In genomic region chr9:89668216-89668867, GRCh38 we compare ENCODE assay signal across 17 cellular contexts.
DNase-seq lines count a peak whose midpoint lies in the region; ATAC-seq and TF ChIP-seq lines count a peak whose summit lies in the region.
"Had no signal": no experiment of that assay in that cellular context is flagged by ENCODE, and none has a peak within 500 bp of the region (broad histone marks: within the 10 kb centered on the region; RNA-seq: fewer than 3 reads in every experiment).

No MANE protein-coding gene starts in this region.

- H3K4me2 ChIP-seq in mesendoderm (ENCODE audit: low read length) = no peak overlapping the region

- H3K36me3 ChIP-seq in left lung (no peaks in the 10 kb centered on the region), thyroid gland (no peaks in the 10 kb centered on the region), mesendoderm (ENCODE audit: control insufficient read depth, insufficient read depth, low read length) (no peaks in the 10 kb centered on the region), heart left ventricle (no peaks in the 10 kb centered on the region)
- H3K36me3 ChIP-seq: thoracic aorta had no signal

- ATAC-seq in left lung (peak; percentile 22), heart left ventricle (no peak)
- ATAC-seq: activated T-cell treated with anti-CD3 and anti-CD28 coated beads, Interleukin-2, amount 50 U/mL, for 4 hours; WTC11 had no signal

- H3K4me1 ChIP-seq in left lung (peaks cover 4 to 24% of the 10 kb centered on the region in 2 donors), thyroid gland (peaks cover 73 to 77% of the 10 kb centered on the region in 2 donors), mesendoderm (ENCODE audit: control insufficient read depth, low read depth, low read length) (no peaks in the 10 kb centered on the region), heart left ventricle (peaks cover 0 to 6% (median 0%) of the 10 kb centered on the region in 12 donors)

- H4K5ac ChIP-seq in mesendoderm (ENCODE audit: low read length) = no peak overlapping the region

- no peak overlapping the region for H3K4me3 ChIP-seq in left lung
- H3K4me3 ChIP-seq in thyroid gland (replicated peaks in 1 of 3) = no peak overlapping the region
- no peak overlapping the region for H3K4me3 ChIP-seq in mesendoderm (ENCODE audit: low read length)
- H3K4me3 ChIP-seq in heart left ventricle = no peak overlapping the region
- H3K4me3 ChIP-seq: skin epidermis, thoracic aorta had no signal

- no peak overlapping the region for H3K9ac ChIP-seq in mesendoderm (ENCODE audit: low read length)

- WGBS in thyroid gland, 2 donors = 47 to 56% methylated on average over 8 of the region's 8 CpGs
- no CpG with 5 or more reads among the region's 8 CpGs for WGBS in mesendoderm (ENCODE audit: extremely low coverage, insufficient coverage, low lambda C conversion rate)
- 69 to 87% (median 84%) methylated on average over 8 of the region's 8 CpGs for WGBS in heart left ventricle, 4 donors

- H3K23ac ChIP-seq in mesendoderm (ENCODE audit: low read length) = no peak overlapping the region

- no peak for TF ChIP-seq CTCF in left lung (IDR thresholded peaks at IDR 0.05)
- peak in 1 of 6 experiments; percentile 2 for TF ChIP-seq CTCF in thyroid gland (IDR thresholded peaks at IDR 0.05)
- TF ChIP-seq CTCF in heart left ventricle (IDR thresholded peaks at IDR 0.05) = no peak

- H2BK5ac ChIP-seq in mesendoderm (ENCODE audit: low read length) = no peak overlapping the region

- TF ChIP-seq POLR2A in thyroid gland (IDR thresholded peaks at IDR 0.05) (no peak), heart left ventricle (IDR thresholded peaks at IDR 0.05) (no peak)

- H2BK15ac ChIP-seq in mesendoderm (replicated peaks; ENCODE audit: low read depth) = no peak overlapping the region

- H4K8ac ChIP-seq in mesendoderm (ENCODE audit: low read depth, low read length) = no peak overlapping the region

- no peak overlapping the region for H2BK120ac ChIP-seq in mesendoderm (ENCODE audit: low read depth, low read length)

- peak overlapping the region in 1 of 2 donors; percentile 7 for H3K27ac ChIP-seq in left lung
- peak overlapping the region; percentile 88 to 93 (median 92) for H3K27ac ChIP-seq in thyroid gland
- no peak overlapping the region for H3K27ac ChIP-seq in mesendoderm (ENCODE audit: low read depth, low read length)
- H3K27ac ChIP-seq in heart left ventricle = no peak overlapping the region
- H3K27ac ChIP-seq: skin epidermis, thoracic aorta had no signal

- H3K9me3 ChIP-seq in left lung = no peaks in the 10 kb centered on the region
- no peaks in the 10 kb centered on the region for H3K9me3 ChIP-seq in thyroid gland
- no peaks in the 10 kb centered on the region for H3K9me3 ChIP-seq in heart left ventricle
- H3K9me3 ChIP-seq: Caco-2, thoracic aorta had no signal

- intact Hi-C loops in left lung (cut with DNase I) = no loop called here
- intact Hi-C loops in thyroid gland (cut with DNase I) = no loop called here
- intact Hi-C loops in heart left ventricle (cut with DNase I) = loop anchor here in 2 of 10 donors (10.0 kb wide), 1 partner anchor 64 kb away; the partner anchor contains the start of gene GADD45G (in 2 of the 2)

- DNase-seq in NCI-H748 (lab: John Stamatoyannopoulos, UW; ENCODE audit: unreplicated experiment) (peak; percentile 70), NCI-H748 treated with DMSO at 0.1 percent for 48 hours (lab: John Stamatoyannopoulos, UW) (no peak), NCI-H2196 (lab: John Stamatoyannopoulos, UW; ENCODE audit: unreplicated experiment) (peak; percentile 76), left lung (no peak), thyroid gland (peak; percentile 66 to 68), mesendoderm (no peak), SKM-1 treated with dmso at 0.1 percent for 144 hours (lab: John Stamatoyannopoulos, UW; ENCODE audit: unreplicated experiment) (no peak), heart left ventricle (no peak)
- DNase-seq: activated T-cell treated with anti-CD3 and anti-CD28 coated beads, Interleukin-2, amount 50 U/mL, for 4 hours; effector CD8-positive, alpha-beta T cell; foreskin melanocyte; Karpas-422; nephron progenitor cell had no signal

- no peaks in the 10 kb centered on the region for H3K79me1 ChIP-seq in mesendoderm (ENCODE audit: low read length)

- H3K27me3 ChIP-seq in left lung = no peaks in the 10 kb centered on the region
- H3K27me3 ChIP-seq in thyroid gland = no peaks in the 10 kb centered on the region
- no peaks in the 10 kb centered on the region for H3K27me3 ChIP-seq in mesendoderm (ENCODE audit: insufficient read depth, low read length, poor library complexity)
- H3K27me3 ChIP-seq in heart left ventricle = no peaks in the 10 kb centered on the region

- no peak overlapping the region for H3K56ac ChIP-seq in mesendoderm (ENCODE audit: low read length)

- H3K4ac ChIP-seq in mesendoderm (ENCODE audit: low read depth, low read length) = no peak overlapping the region

- H2AK5ac ChIP-seq in mesendoderm (ENCODE audit: low read length) = no peak overlapping the region

- H3K18ac ChIP-seq in mesendoderm (ENCODE audit: low read length) = no peak overlapping the region

- no peaks in the 10 kb centered on the region for H3K79me2 ChIP-seq in mesendoderm (ENCODE audit: control insufficient read depth, insufficient read depth, low read length)

Comparison
In these comparisons a context has a peak if more than half of its experiments do, and no peak if none do; other contexts are left out.
1. DNase-seq: peak in NCI-H748 (single experiment), NCI-H2196 (single experiment) and thyroid gland (2 of 2); none in NCI-H748 treated with DMSO at 0.1 percent for 48 hours (single experiment), left lung (0 of 2), mesendoderm (single experiment), SKM-1 treated with dmso at 0.1 percent for 144 hours (single experiment) and heart left ventricle (0 of 5).
2. H3K27ac ChIP-seq: peak in thyroid gland (3 of 3); none in mesendoderm (single experiment) and heart left ventricle (0 of 12).